Comparison of ENCODE assay signal across 21 cellular contexts in genomic region chr10:110666673-110667072, GRCh38. TPM values are rescaled to one million over a fixed set of nuclear protein-coding genes. Genes with fewer than 3 reads are reported as not detected.
DNase-seq lines count a peak whose midpoint lies in the region; ATAC-seq and TF ChIP-seq lines count a peak whose summit lies in the region.
"Had no signal": no experiment of that assay in that cellular context is flagged by ENCODE, and none has a peak within 500 bp of the region (broad histone marks: within the 10 kb centered on the region; RNA-seq: fewer than 3 reads in every experiment).

No MANE protein-coding gene starts in this region.

- H3K9me3 ChIP-seq in right atrium auricular region (no peaks in the 10 kb centered on the region), IMR-90 (ENCODE audit: control insufficient read depth, insufficient read depth, low read length) (no peaks in the 10 kb centered on the region), esophagus muscularis mucosa (no peaks in the 10 kb centered on the region), skeletal muscle tissue (ENCODE audit: control insufficient read depth in 3 of 3, low read length in 3 of 3) (no peaks in the 10 kb centered on the region)
- H3K9me3 ChIP-seq: BLaER1 treated with 17β-estradiol and CSF1 and Interleukin-3, amounts not matched to agents 10 nM and 100 nM had no signal

- no peak for TF ChIP-seq RAD21 in IMR-90 (IDR thresholded peaks at IDR 0.05; ENCODE audit: low read length)

- CTCF ChIA-PET in IMR-90 (lab: Yijun Ruan, JAX): no interaction called here

- no peak for ATAC-seq in IMR-90 (ENCODE audit: low read depth)
- ATAC-seq in HG03280 (IDR thresholded peaks at IDR 0.05; ENCODE audit: unreplicated experiment): no peak
- ATAC-seq: CD8-positive, alpha-beta T cell; GM12878; K562 had no signal

- H2BK20ac ChIP-seq in IMR-90 (ENCODE audit: low read depth, low read length): peak overlapping the region; percentile 77

- H3K9ac ChIP-seq in IMR-90 (ENCODE audit: low read depth, low read length): no peak overlapping the region
- H3K9ac ChIP-seq in skeletal muscle tissue (ENCODE audit: low read depth in 1 of 3, low read length in 3 of 3): peak overlapping the region in 2 of 3 donors; percentile 75 to 79
- H3K9ac ChIP-seq: BLaER1 treated with 17β-estradiol and CSF1 and Interleukin-3, amounts not matched to agents 10 nM and 100 nM had no signal

- POLR2A ChIA-PET in IMR-90 (lab: Charles Lee; ENCODE audit: unreplicated experiment): no interaction called here

- peak overlapping the region; percentile 36; the same call in 2 of the 3 replicates for H2BK15ac ChIP-seq in IMR-90 (ENCODE audit: low read depth, low read length)

- no TSS peak for BruUV-seq in IMR-90 (replicated peaks; lab: Mats Ljungman, UMichigan)

- no peak for DNase-seq in right atrium auricular region (ENCODE audit: low spot score)
- DNase-seq in cardiac septum (ENCODE audit: low spot score): no peak
- no peak for DNase-seq in IMR-90
- no peak for DNase-seq in esophagus muscularis mucosa (ENCODE audit: extremely low spot score)
- no peak for DNase-seq in posterior vena cava (ENCODE audit: low spot score)
- no peak for DNase-seq in NCI-H1436 treated with DMSO at 0.1 percent for 48 hours (lab: John Stamatoyannopoulos, UW)
- DNase-seq: Calu3; CD8-positive, alpha-beta T cell; H9; NCI-H1092 treated with DMSO at 0.1 percent for 48 hours; NCI-H1694; NCI-H2081 treated with DMSO at 0.1 percent for 48 hours; NCI-H510A; NCI-H774; OCI-M1; SHP77 treated with DMSO at 0.1 percent for 48 hours had no signal

- no peaks in the 10 kb centered on the region for H3K36me3 ChIP-seq in right atrium auricular region
- H3K36me3 ChIP-seq in IMR-90 (ENCODE audit: control insufficient read depth, insufficient read depth, low read length): no peaks in the 10 kb centered on the region
- H3K36me3 ChIP-seq in esophagus muscularis mucosa: no peaks in the 10 kb centered on the region
- no peaks in the 10 kb centered on the region for H3K36me3 ChIP-seq in skeletal muscle tissue (ENCODE audit: control insufficient read depth in 3 of 3, insufficient read depth in 3 of 3, low read length in 3 of 3)
- H3K36me3 ChIP-seq: BLaER1 treated with 17β-estradiol and CSF1 and Interleukin-3, amounts not matched to agents 10 nM and 100 nM had no signal

- no peak overlapping the region for H3K4me3 ChIP-seq in right atrium auricular region
- no peak overlapping the region for H3K4me3 ChIP-seq in IMR-90 (ENCODE audit: insufficient read depth, low read depth, low read length)
- no peak overlapping the region for H3K4me3 ChIP-seq in esophagus muscularis mucosa
- no peak overlapping the region for H3K4me3 ChIP-seq in skeletal muscle tissue (ENCODE audit: low read length in 3 of 3)
- H3K4me3 ChIP-seq: BLaER1 treated with 17β-estradiol and CSF1 and Interleukin-3, amounts not matched to agents 10 nM and 100 nM; GM12878; K562 had no signal

- H2AK9ac ChIP-seq in IMR-90 (replicated peaks; ENCODE audit: low read depth, low read length, poor library complexity): no peak overlapping the region

- H3K56ac ChIP-seq in IMR-90 (ENCODE audit: extremely low read depth, insufficient read depth, low read length): no peak overlapping the region

- no peak overlapping the region for H4K5ac ChIP-seq in IMR-90 (ENCODE audit: low read depth, low read length)

- no peak overlapping the region for H2AFZ ChIP-seq in IMR-90 (replicated peaks; ENCODE audit: low read length, poor library complexity)

- in situ Hi-C loops in IMR-90 (cut with MboI; ENCODE audit: low sequenced_read_pairs): no loop called here

- no peak for TF ChIP-seq POLR2A in IMR-90 (IDR thresholded peaks at IDR 0.05; ENCODE audit: low read depth, low read length)
- no peak for TF ChIP-seq POLR2A in esophagus muscularis mucosa (IDR thresholded peaks at IDR 0.05; ENCODE audit: low read depth)

- H3K18ac ChIP-seq in IMR-90 (ENCODE audit: low read depth, low read length): peak overlapping the region; percentile 76; the same call in 1 of the 2 replicates

- peak overlapping the region; percentile 61 for H2BK120ac ChIP-seq in IMR-90 (ENCODE audit: low read depth, low read length)

- H3K79me1 ChIP-seq in IMR-90 (ENCODE audit: low read depth in 1 of 2, low read length in 2 of 2): no peaks in the 10 kb centered on the region

- no peak overlapping the region for H2BK5ac ChIP-seq in IMR-90 (ENCODE audit: low read depth, low read length, poor library complexity, severe bottlenecking)

- H3K4me2 ChIP-seq in IMR-90 (ENCODE audit: low read depth, low read length): no peak overlapping the region

- dilution Hi-C loops in IMR-90 (cut with HindIII; ENCODE audit: low sequenced_read_pairs, unreplicated experiment): no loop called here

- H3K27ac ChIP-seq in right atrium auricular region: peak overlapping the region; percentile 89 to 92
- no peak overlapping the region for H3K27ac ChIP-seq in IMR-90 (ENCODE audit: insufficient read depth, low read length)
- H3K27ac ChIP-seq in esophagus muscularis mucosa (replicated peaks in 1 of 4): peak overlapping the region in 3 of 4 donors; percentile 10 to 70 (median 59)
- peak overlapping the region; percentile 99 for H3K27ac ChIP-seq in skeletal muscle tissue (ENCODE audit: low read depth, low read length)
- H3K27ac ChIP-seq: BLaER1 treated with 17β-estradiol and CSF1 and Interleukin-3, amounts not matched to agents 10 nM and 100 nM had no signal

- H4K8ac ChIP-seq in IMR-90 (ENCODE audit: low read depth in 2 of 2, low read length in 2 of 2): no peak overlapping the region

- no peak for TF ChIP-seq EP300 in esophagus muscularis mucosa (IDR thresholded peaks at IDR 0.05)

- H2AK5ac ChIP-seq in IMR-90 (ENCODE audit: low read depth, low read length): peak overlapping the region; percentile 8; the same call in 1 of the 2 replicates

- H4K20me1 ChIP-seq in IMR-90 (ENCODE audit: insufficient read depth, low read length): no peaks in the 10 kb centered on the region
- H4K20me1 ChIP-seq: BLaER1 treated with 17β-estradiol and CSF1 and Interleukin-3, amounts not matched to agents 10 nM and 100 nM had no signal

- no CpG with 5 or more reads among the region's 3 CpGs for WGBS in IMR-90 (ENCODE audit: extremely low coverage in 2 of 2, insufficient read length in 1 of 2), 2 experiments
- 88% methylated on average over 3 of the region's 3 CpGs for WGBS in esophagus muscularis mucosa

- intact Hi-C loops in cardiac septum (cut with DNase I): no loop called here
- intact Hi-C loops in IMR-90 (cut with micrococcal nuclease): no loop called here
- intact Hi-C loops in esophagus muscularis mucosa (cut with DNase I): no loop called here
- intact Hi-C loops in posterior vena cava (cut with DNase I): no loop called here

- H3K4me1 ChIP-seq in right atrium auricular region (peaks cover 0 to 26% of the 10 kb centered on the region in 2 donors), IMR-90 (ENCODE audit: control insufficient read depth, insufficient read depth, low read length) (peaks cover 7% of the 10 kb centered on the region), esophagus muscularis mucosa (peaks cover 0 to 20% (median 14%) of the 10 kb centered on the region in 4 donors), skeletal muscle tissue (ENCODE audit: control insufficient read depth in 3 of 3, insufficient read depth in 3 of 3, low read length in 3 of 3) (peaks cover 27 to 44% (median 32%) of the 10 kb centered on the region in 3 donors)

- H4K91ac ChIP-seq in IMR-90 (ENCODE audit: insufficient read depth, low read depth, low read length): no peak overlapping the region

- H3K9me1 ChIP-seq in IMR-90 (ENCODE audit: insufficient read depth, low read length): no peaks in the 10 kb centered on the region; the same call in 1 of the 2 replicates

- peak overlapping the region; percentile 58 for H3K4ac ChIP-seq in IMR-90 (ENCODE audit: low read depth, low read length)

- H3K27me3 ChIP-seq in right atrium auricular region (no peaks in the 10 kb centered on the region), IMR-90 (ENCODE audit: control insufficient read depth, insufficient read depth, low read length) (peaks cover 9% of the 10 kb centered on the region), esophagus muscularis mucosa (no peaks in the 10 kb centered on the region), skeletal muscle tissue (ENCODE audit: control insufficient read depth in 3 of 3, insufficient read depth in 3 of 3, low read length in 3 of 3) (no peaks in the 10 kb centered on the region)
- H3K27me3 ChIP-seq: BLaER1 treated with 17β-estradiol and CSF1 and Interleukin-3, amounts not matched to agents 10 nM and 100 nM had no signal

- H3K23ac ChIP-seq in IMR-90 (ENCODE audit: low read depth, low read length): no peak overlapping the region

- H3K14ac ChIP-seq in IMR-90 (replicated peaks; ENCODE audit: low read depth, low read length): peak overlapping the region; percentile 69

- TF ChIP-seq CTCF in right atrium auricular region (IDR thresholded peaks at IDR 0.05) (no peak), IMR-90 (conservative IDR thresholded peaks at IDR 0.05; ENCODE audit: low read depth, low read length) (no peak), esophagus muscularis mucosa (IDR thresholded peaks at IDR 0.05) (no peak)

TF ChIP-seq in IMR-90, 13 proteins besides CTCF, POLR2A, EP300 and RAD21:
- TF ChIP-seq FOS (IDR thresholded peaks at IDR 0.05; ENCODE audit: low read depth, low read length) (no peak), MAZ (IDR thresholded peaks at IDR 0.05; ENCODE audit: borderline replicate concordance, low read depth, low read length) (no peak), NFE2L2 (IDR thresholded peaks at IDR 0.05; ENCODE audit: low read depth, low read length) (no peak), RFX5 (IDR thresholded peaks at IDR 0.05; ENCODE audit: low read depth, low read length) (no peak), SMC3 (IDR thresholded peaks at IDR 0.05; ENCODE audit: low read depth, low read length) (no peak), CHD1 (IDR thresholded peaks at IDR 0.05; ENCODE audit: low read depth, low read length) (no peak), RCOR1 (IDR thresholded peaks at IDR 0.05; ENCODE audit: insufficient replicate concordance, low read length) (no peak), MXI1 (IDR thresholded peaks at IDR 0.05; ENCODE audit: borderline replicate concordance, low read depth, low read length) (no peak)

RNA-seq across cellular contexts. Expression of gene RBM20, which starts 22.5 kb away (rescaled TPM):
- 10 to 100 TPM; 51.7 to 59.9 TPM for total RNA-seq in right atrium auricular region
- total RNA-seq in cardiac septum: 105 TPM
- under 0.01 TPM in 2 replicates for total RNA-seq in IMR-90 (2012; rRNA removed)
- 0.09 and 0.15 TPM in 2 replicates for polyA plus RNA-seq in IMR-90 (2012; rRNA removed)
- 0.03 and 0.04 TPM in 2 replicates for polyA plus RNA-seq in IMR-90 (2012; cell fraction: cytosol; rRNA removed)
- 0.05 and 0.39 TPM in 2 replicates for polyA plus RNA-seq in IMR-90 (2012; cell fraction: nucleus; rRNA removed; ENCODE audit: low replicate concordance)
- 1 to 10 TPM; 5.3 to 7.7 (median 5.8) TPM for total RNA-seq in esophagus muscularis mucosa
- 6.3 TPM for total RNA-seq in skeletal muscle tissue
- 1 to 10 TPM; 2.0 to 3.0 TPM for total RNA-seq in posterior vena cava
- total RNA-seq: Calu3 had no signal
